In the genomic region with DNA sequence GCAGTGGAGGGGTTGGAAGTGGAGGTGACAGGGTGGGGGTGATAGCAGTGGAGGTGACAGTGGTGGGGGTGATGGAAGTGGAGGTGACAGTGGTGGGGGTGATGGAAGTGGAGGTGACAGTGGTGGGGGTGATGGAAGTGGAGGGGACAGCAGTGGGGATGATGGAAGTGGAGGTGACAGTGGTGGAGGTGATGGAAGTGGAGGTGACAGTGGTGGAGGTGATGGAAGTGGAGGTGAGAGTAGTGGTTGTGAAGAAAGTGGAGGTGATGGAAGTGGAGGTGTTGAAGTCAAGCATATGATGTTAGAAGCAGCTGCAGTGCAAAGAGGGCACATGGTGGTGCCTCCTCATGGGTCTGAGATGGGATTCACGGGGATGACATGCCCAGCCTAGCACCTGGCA, we compare ENCODE assay signal across 23 cellular contexts.
"Had no signal": no experiment of that assay in that cellular context is flagged by ENCODE, and none has a peak within 500 bp of the region (broad histone marks: within the 10 kb centered on the region; RNA-seq: fewer than 3 reads in every experiment).

No MANE protein-coding gene starts in this region.

- H3K36me3 ChIP-seq: colonic mucosa, esophagus squamous epithelium, gastrocnemius medialis, heart right ventricle, left lung, lower lobe of right lung had no signal

- H3K27ac ChIP-seq: colonic mucosa, epithelial cell of prostate, esophagus squamous epithelium, gastrocnemius medialis, heart right ventricle, left lung, lower lobe of right lung had no signal

- H3K9me3 Mint-ChIP-seq: dendritic cell treated with granulocyte-macrophage colony-stimulating factor and Interleukin-4, amounts not matched to agents 40 ng/mL and 50 ng/mL, for 4 days; effector memory CD8-positive, alpha-beta T cell; endodermal cell had no signal

- H3K4me3 Mint-ChIP-seq: dendritic cell treated with granulocyte-macrophage colony-stimulating factor and Interleukin-4, amounts not matched to agents 40 ng/mL and 50 ng/mL, for 4 days; effector memory CD8-positive, alpha-beta T cell; endodermal cell had no signal

- H3K27ac Mint-ChIP-seq: dendritic cell treated with granulocyte-macrophage colony-stimulating factor and Interleukin-4, amounts not matched to agents 40 ng/mL and 50 ng/mL, for 4 days; endodermal cell had no signal

- H3K4me1 ChIP-seq: colonic mucosa, left lung had no signal

- H3K4me3 ChIP-seq: colonic mucosa, esophagus squamous epithelium, gastrocnemius medialis, heart right ventricle, left lung, lower lobe of right lung had no signal

- H3K9me3 ChIP-seq: colonic mucosa, esophagus squamous epithelium, gastrocnemius medialis, heart right ventricle, left lung, lower lobe of right lung had no signal

- DNase-seq: colonic mucosa; cortex of kidney; effector CD8-positive, alpha-beta T cell; effector memory CD8-positive, alpha-beta T cell; endodermal cell; erythroblast; esophagus squamous epithelium; foreskin fibroblast; foreskin melanocyte; gastrocnemius medialis; glutamatergic neuron; head of caudate nucleus; heart right ventricle; hippocampal formation; left cardiac atrium; left lung; left ventricle myocardium superior; mesendoderm; midbrain had no signal

- ATAC-seq: effector memory CD8-positive, alpha-beta T cell; esophagus mucosa; gastrocnemius medialis; left cardiac atrium; left lung; left ventricle myocardium superior; lower lobe of right lung had no signal

- H3K27me3 ChIP-seq: colonic mucosa, gastrocnemius medialis had no signal
